1 cellular context compared by ENCODE assay signal in genomic region chr2:60119778-60120177, GRCh38.
TF ChIP-seq lines count a peak whose summit lies in the region.

No MANE protein-coding gene starts in this region.

TF ChIP-seq in GM12878, 131 proteins besides CTCF, POLR2A, EP300 and RAD21:
- no peak for TF ChIP-seq ZBTB40 (IDR thresholded peaks at IDR 0.05; ENCODE audit: borderline replicate concordance)
- TF ChIP-seq MTA3 (IDR thresholded peaks at IDR 0.05; ENCODE audit: borderline replicate concordance, low read length) = no peak
- TF ChIP-seq WRNIP1 (IDR thresholded peaks at IDR 0.05; ENCODE audit: borderline replicate concordance, low read depth, low read length) = no peak
- no peak for TF ChIP-seq STAT3 (IDR thresholded peaks at IDR 0.05; ENCODE audit: low read depth, low read length)
- TF ChIP-seq SMARCA5 (IDR thresholded peaks at IDR 0.05) = no peak
- TF ChIP-seq ATF7 (IDR thresholded peaks at IDR 0.05; ENCODE audit: low read depth) = no peak
- TF ChIP-seq E2F8 (IDR thresholded peaks at IDR 0.05; ENCODE audit: low read depth, partially characterized antibody) = no peak
- no peak for TF ChIP-seq TAF1 (IDR thresholded peaks at IDR 0.05; ENCODE audit: borderline replicate concordance, low read depth, low read length)
- TF ChIP-seq SMAD1 (IDR thresholded peaks at IDR 0.05; ENCODE audit: low read depth, partially characterized antibody) = no peak
- no peak for TF ChIP-seq ETV6 (conservative IDR thresholded peaks at IDR 0.05 in 1 of 2, IDR thresholded peaks at IDR 0.05 in 1 of 2; ENCODE audit: borderline replicate concordance in 1 of 2, low read depth in 1 of 2)
- TF ChIP-seq GATAD2B (conservative IDR thresholded peaks at IDR 0.05; ENCODE audit: low read depth) = no peak
- TF ChIP-seq IRF5 (IDR thresholded peaks at IDR 0.05; ENCODE audit: borderline replicate concordance) = no peak
- TF ChIP-seq ZNF592 (IDR thresholded peaks at IDR 0.05) = no peak
